In the genomic region with DNA sequence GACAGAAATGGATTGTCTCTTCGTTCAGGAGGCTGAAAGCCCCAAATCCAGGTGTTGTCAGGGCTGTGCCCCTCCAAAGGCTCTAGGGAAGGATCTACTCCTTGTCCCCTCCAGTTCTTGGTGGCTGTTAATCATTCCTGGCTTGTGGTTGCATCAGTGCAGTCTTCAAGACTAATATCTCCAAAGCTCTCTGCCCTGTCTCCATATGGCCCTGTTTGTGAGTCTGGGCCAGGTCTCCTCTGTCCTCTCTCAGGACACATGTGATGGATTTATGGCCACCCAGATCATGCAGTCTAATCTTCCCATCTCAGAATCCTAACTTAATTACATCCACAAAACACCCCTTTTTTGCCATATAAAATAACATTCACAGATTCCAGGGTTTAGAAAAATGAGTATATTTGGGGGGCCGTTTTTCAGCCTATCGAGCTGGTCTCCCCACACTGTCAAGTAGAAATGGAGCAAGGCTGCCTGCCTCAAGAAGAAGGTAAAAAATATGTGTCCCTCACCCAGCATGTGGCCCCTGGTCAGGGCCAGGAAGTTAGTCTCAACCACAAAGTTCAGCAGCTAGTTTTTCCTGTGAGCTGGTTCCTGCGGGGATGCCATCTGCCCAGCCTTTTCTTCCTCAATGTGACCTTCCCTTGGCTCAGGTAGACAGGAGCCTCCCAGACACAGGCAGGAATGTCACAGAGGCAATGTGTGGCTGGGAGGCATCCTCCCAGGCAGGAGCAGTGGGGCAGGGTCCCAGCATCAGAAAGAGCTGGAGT, we compare ENCODE assay signal across 31 cellular contexts.
"Had no signal": no experiment of that assay in that cellular context is flagged by ENCODE, and none has a peak within 500 bp of the region (broad histone marks: within the 10 kb centered on the region; RNA-seq: fewer than 3 reads in every experiment).

No MANE protein-coding gene starts in this region.

- H3K27me3 Mint-ChIP-seq: naive B cell; stimulated activated naive B cell treated with anti-CD40 and anti-IgM and Interleukin-4, amounts not matched to agents 10 μg/mL and 1 μg/mL and 100 μg/mL, for 72 hours had no signal

- DNase-seq: hypothalamus; immature natural killer cell; kidney; left colon; left lung; lower lobe of right lung; mammary epithelial cell; mesenchymal stem cell; naive B cell; natural killer cell; nephron progenitor cell; nucleus accumbens; pancreas; posterior cingulate gyrus; retina; right cardiac atrium; stimulated activated CD4-positive, alpha-beta T cell treated with anti-CD3 and anti-CD28 coated beads, Interleukin-12 subunit alpha, Interleukin-12 subunit beta, amount 100 ng/mL, for 4 hours; stimulated activated CD4-positive, alpha-beta T cell treated with anti-CD3 and anti-CD28 coated beads, Interleukin-15, amount 100 ng/mL, for 24 hours; stimulated activated CD4-positive, alpha-beta T cell treated with anti-CD3 and anti-CD28 coated beads, Interleukin-2, amount 100 ng/mL, for 24 hours; stimulated activated CD4-positive, alpha-beta T cell treated with anti-CD3 and anti-CD28 coated beads, Interleukin-4, amount 100 ng/mL, for 1 hour; stimulated activated naive B cell treated with anti-CD40 and anti-IgM and Interleukin-4, amounts not matched to agents 10 μg/mL and 1 μg/mL and 100 μg/mL, for 72 hours; stimulated activated naive CD8-positive, alpha-beta T cell treated with anti-CD3 and anti-CD28 coated beads, Interleukin-15, Interleukin-2, amounts not matched to agents 100 U/mL and 50 U/mL, for 24 hours; stomach; testis; thyroid gland; transverse colon; upper lobe of left lung had no signal

- H3K4me1 ChIP-seq: left lung, lower lobe of right lung, pancreas, prostate gland, stomach, testis, thyroid gland, transverse colon, upper lobe of left lung, vagina had no signal

- H3K4me1 Mint-ChIP-seq: naive B cell; stimulated activated naive B cell treated with anti-CD40 and anti-IgM and Interleukin-4, amounts not matched to agents 10 μg/mL and 1 μg/mL and 100 μg/mL, for 72 hours had no signal

- H3K36me3 Mint-ChIP-seq: immature natural killer cell; naive B cell; natural killer cell; stimulated activated naive B cell treated with anti-CD40 and anti-IgM and Interleukin-4, amounts not matched to agents 10 μg/mL and 1 μg/mL and 100 μg/mL, for 72 hours had no signal

- ATAC-seq: left colon; left lung; lower lobe of right lung; natural killer cell; pancreas; right cardiac atrium; sciatic nerve; stimulated activated naive B cell treated with anti-CD40 and anti-IgM and Interleukin-4, amounts not matched to agents 10 μg/mL and 1 μg/mL and 100 μg/mL, for 72 hours; stimulated activated naive CD8-positive, alpha-beta T cell treated with anti-CD3 and anti-CD28 coated beads, Interleukin-15, Interleukin-2, amounts not matched to agents 100 U/mL and 50 U/mL, for 24 hours had no signal

- H3K4me3 Mint-ChIP-seq: immature natural killer cell; naive B cell; natural killer cell; nephron progenitor cell; stimulated activated naive B cell treated with anti-CD40 and anti-IgM and Interleukin-4, amounts not matched to agents 10 μg/mL and 1 μg/mL and 100 μg/mL, for 72 hours had no signal

- H3K27me3 ChIP-seq: pancreas, testis, thyroid gland, transverse colon, upper lobe of left lung, vagina had no signal

- H3K4me3 ChIP-seq: left lung, lower lobe of right lung, pancreas, prostate gland, skin epidermis, stomach, testis, thyroid gland, transverse colon, upper lobe of left lung, vagina had no signal

- H3K9me3 ChIP-seq: left lung, lower lobe of right lung, pancreas, prostate gland, stomach, testis, thyroid gland, transverse colon, upper lobe of left lung, vagina had no signal

- H3K27ac Mint-ChIP-seq: naive B cell; natural killer cell; nephron progenitor cell; stimulated activated naive B cell treated with anti-CD40 and anti-IgM and Interleukin-4, amounts not matched to agents 10 μg/mL and 1 μg/mL and 100 μg/mL, for 72 hours had no signal

- H3K9me3 Mint-ChIP-seq: natural killer cell; nephron progenitor cell; stimulated activated naive B cell treated with anti-CD40 and anti-IgM and Interleukin-4, amounts not matched to agents 10 μg/mL and 1 μg/mL and 100 μg/mL, for 72 hours had no signal

- H3K36me3 ChIP-seq: left lung, lower lobe of right lung, pancreas, prostate gland, stomach, thyroid gland, transverse colon, upper lobe of left lung, vagina had no signal
